24 cellular contexts compared by ENCODE assay signal in genomic region chr14:26293909-26294308, GRCh38.
"Had no signal": no experiment of that assay in that cellular context is flagged by ENCODE, and none has a peak within 500 bp of the region (broad histone marks: within the 10 kb centered on the region; RNA-seq: fewer than 3 reads in every experiment).

No MANE protein-coding gene starts in this region.

- H3K4me3 ChIP-seq: ascending aorta, coronary artery, dorsolateral prefrontal cortex, esophagus squamous epithelium had no signal

- ATAC-seq: activated CD4-positive, alpha-beta T cell treated with anti-CD3 and anti-CD28 coated beads for 36 hours; activated naive CD4-positive, alpha-beta T cell treated with anti-CD3 and anti-CD28 coated beads, Interleukin-2, amount 50 U/mL, for 72 hours; activated T-cell treated with anti-CD3 and anti-CD28 coated beads, Interleukin-2, amount 50 U/mL, for 72 hours had no signal

- H3K9me3 ChIP-seq: ascending aorta, esophagus squamous epithelium had no signal

- DNase-seq: activated CD4-positive, alpha-beta memory T cell treated with anti-CD3 and anti-CD28 coated beads, Interleukin-2, amount 10 ng/mL, durations not matched to agents 7 days and 5 days; activated CD4-positive, alpha-beta T cell treated with anti-CD3 and anti-CD28 coated beads for 36 hours; activated CD4-positive, alpha-beta T cell treated with anti-CD3 and anti-CD28 coated beads, Interleukin-2, amount 10 ng/mL, durations not matched to agents 24 days and 14 days; activated CD4-positive, CD25-positive, alpha-beta regulatory T cell; activated CD4-positive, CD25-positive, alpha-beta regulatory T cell treated with anti-CD3 and anti-CD28 coated beads, Interleukin-2, amount 50 U/mL, for 72 hours; activated CD8-positive, alpha-beta memory T cell treated with anti-CD3 and anti-CD28 coated beads, Interleukin-2, amount 50 U/mL, for 48 hours; activated gamma-delta T cell; activated naive CD4-positive, alpha-beta T cell; activated naive CD4-positive, alpha-beta T cell treated with anti-CD3 and anti-CD28 coated beads, Interleukin-2, amount 10 ng/mL, durations not matched to agents 7 days and 5 days; activated naive CD8-positive, alpha-beta T cell treated with anti-CD3 and anti-CD28 coated beads, Interleukin-2, amount 10 ng/mL, durations not matched to agents 7 days and 5 days; activated T-cell treated with anti-CD3 and anti-CD28 coated beads for 4 hours; activated T-cell treated with anti-CD3 and anti-CD28 coated beads, Interleukin-2, amount 50 U/mL, for 24 hours; activated T-cell treated with anti-CD3 and anti-CD28 coated beads, Interleukin-2, amount 50 U/mL, for 72 hours; dorsolateral prefrontal cortex; effector memory CD4-positive, alpha-beta T cell; endodermal cell; erythroblast; esophagus squamous epithelium; foreskin melanocyte; head of caudate nucleus; T-helper 2 cell had no signal

- H3K36me3 ChIP-seq: ascending aorta, esophagus squamous epithelium had no signal

- H3K4me1 ChIP-seq: ascending aorta had no signal

- H3K27me3 ChIP-seq: ascending aorta, dorsolateral prefrontal cortex, esophagus squamous epithelium had no signal

- H3K27ac ChIP-seq: ascending aorta, coronary artery, dorsolateral prefrontal cortex, esophagus squamous epithelium had no signal
